Comparison of ENCODE assay signal across 15 cellular contexts in the genomic region with DNA sequence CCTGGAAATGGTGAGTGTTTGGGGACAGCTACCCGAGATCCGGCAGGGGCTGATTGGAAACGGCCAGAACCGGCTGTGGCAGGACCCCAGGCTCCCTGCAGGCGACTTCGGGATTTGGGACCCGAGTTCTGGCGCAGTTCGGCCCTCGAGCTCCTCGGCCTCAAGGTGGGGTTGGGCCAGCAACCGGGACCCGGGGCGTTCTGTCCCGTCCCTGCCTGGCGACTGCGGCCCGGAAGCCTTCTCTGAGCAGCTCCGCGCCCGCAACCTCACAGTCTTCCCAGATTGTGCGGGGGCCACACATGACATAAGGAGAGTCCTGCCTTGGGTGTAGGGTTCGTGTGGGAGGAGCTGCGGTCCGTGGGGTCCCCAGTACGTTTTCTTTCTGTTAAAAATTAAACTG.
"Had no signal": no experiment of that assay in that cellular context is flagged by ENCODE, and none has a peak within 500 bp of the region (broad histone marks: within the 10 kb centered on the region; RNA-seq: fewer than 3 reads in every experiment).

No MANE protein-coding gene starts in this region.

- H3K9me3 ChIP-seq: mucosa of descending colon had no signal

- H3K36me3 Mint-ChIP-seq: activated naive CD8-positive, alpha-beta T cell treated with anti-CD3 and anti-CD28 coated beads, Interleukin-2, amount 10 ng/mL, durations not matched to agents 7 days and 5 days; naive thymus-derived CD4-positive, alpha-beta T cell had no signal

- H3K27ac Mint-ChIP-seq: activated CD4-positive, alpha-beta T cell treated with anti-CD3 and anti-CD28 coated beads, Interleukin-2, amount 10 ng/mL, durations not matched to agents 7 days and 5 days; activated naive CD8-positive, alpha-beta T cell treated with anti-CD3 and anti-CD28 coated beads, Interleukin-2, amount 10 ng/mL, durations not matched to agents 7 days and 5 days; activated T-helper 1 cell treated with anti-CD3 and anti-CD28 coated beads, Interleukin-12 subunit alpha, Interleukin-12 subunit beta, Interleukin-2, Interleukin-4 antibody, amounts not matched to agents 30 ng/mL and 10 ng/mL and 1 ng/mL, durations not matched to agents 14 hours and 24 hours and 36 hours; effector memory CD8-positive, alpha-beta T cell; naive thymus-derived CD4-positive, alpha-beta T cell; T-helper 2 cell treated with Interferon-gamma antibody and Interleukin-4, amounts not matched to agents 5 μg/mL and 100 μg/mL, for 36 hours had no signal

- H3K36me3 ChIP-seq: tibial nerve had no signal

- H3K4me1 Mint-ChIP-seq: activated CD4-positive, alpha-beta T cell treated with anti-CD3 and anti-CD28 coated beads, Interleukin-2, amount 10 ng/mL, durations not matched to agents 7 days and 5 days; activated naive CD8-positive, alpha-beta T cell treated with anti-CD3 and anti-CD28 coated beads, Interleukin-2, amount 10 ng/mL, durations not matched to agents 7 days and 5 days had no signal

- ATAC-seq: effector memory CD8-positive, alpha-beta T cell; mucosa of descending colon; naive thymus-derived CD4-positive, alpha-beta T cell had no signal

- H3K27me3 Mint-ChIP-seq: activated CD4-positive, alpha-beta T cell treated with anti-CD3 and anti-CD28 coated beads, Interleukin-2, amount 10 ng/mL, durations not matched to agents 7 days and 5 days had no signal

- H3K9me3 Mint-ChIP-seq: activated naive CD8-positive, alpha-beta T cell treated with anti-CD3 and anti-CD28 coated beads, Interleukin-2, amount 10 ng/mL, durations not matched to agents 7 days and 5 days; activated T-helper 1 cell treated with anti-CD3 and anti-CD28 coated beads, Interleukin-12 subunit alpha, Interleukin-12 subunit beta, Interleukin-2, Interleukin-4 antibody, amounts not matched to agents 30 ng/mL and 10 ng/mL and 1 ng/mL, durations not matched to agents 14 hours and 24 hours and 36 hours; effector memory CD8-positive, alpha-beta T cell; T-helper 2 cell treated with Interferon-gamma antibody and Interleukin-4, amounts not matched to agents 5 μg/mL and 100 μg/mL, for 36 hours had no signal

- H3K4me3 Mint-ChIP-seq: activated CD4-positive, alpha-beta T cell treated with anti-CD3 and anti-CD28 coated beads, Interleukin-2, amount 10 ng/mL, durations not matched to agents 7 days and 5 days; activated naive CD8-positive, alpha-beta T cell treated with anti-CD3 and anti-CD28 coated beads, Interleukin-2, amount 10 ng/mL, durations not matched to agents 7 days and 5 days; activated T-helper 1 cell treated with anti-CD3 and anti-CD28 coated beads, Interleukin-12 subunit alpha, Interleukin-12 subunit beta, Interleukin-2, Interleukin-4 antibody, amounts not matched to agents 30 ng/mL and 10 ng/mL and 1 ng/mL, durations not matched to agents 14 hours and 24 hours and 36 hours; effector memory CD8-positive, alpha-beta T cell; naive thymus-derived CD4-positive, alpha-beta T cell; T-helper 2 cell treated with Interferon-gamma antibody and Interleukin-4, amounts not matched to agents 5 μg/mL and 100 μg/mL, for 36 hours had no signal

- DNase-seq: activated CD4-positive, alpha-beta T cell treated with anti-CD3 and anti-CD28 coated beads, Interleukin-2, amount 10 ng/mL, durations not matched to agents 7 days and 5 days; activated CD8-positive, alpha-beta memory T cell treated with anti-CD3 and anti-CD28 coated beads for 24 hours; activated naive CD8-positive, alpha-beta T cell treated with anti-CD3 and anti-CD28 coated beads, Interleukin-2, amount 10 ng/mL, durations not matched to agents 7 days and 5 days; dermis blood vessel endothelial cell; effector memory CD8-positive, alpha-beta T cell; foreskin melanocyte; mucosa of descending colon; naive thymus-derived CD4-positive, alpha-beta T cell; occipital lobe; stimulated activated CD4-positive, alpha-beta T cell treated with anti-CD3 and anti-CD28 coated beads, Interleukin-15, amount 100 ng/mL, for 24 hours; stimulated activated CD4-positive, alpha-beta T cell treated with anti-CD3 and anti-CD28 coated beads, Interleukin-4, amount 100 ng/mL, for 1 hour; stimulated activated naive CD4-positive, alpha-beta T cell had no signal

- H3K4me3 ChIP-seq: mucosa of descending colon, tibial nerve had no signal

- H3K27me3 ChIP-seq: tibial nerve had no signal
